16 cellular contexts compared by ENCODE assay signal in the genomic region with DNA sequence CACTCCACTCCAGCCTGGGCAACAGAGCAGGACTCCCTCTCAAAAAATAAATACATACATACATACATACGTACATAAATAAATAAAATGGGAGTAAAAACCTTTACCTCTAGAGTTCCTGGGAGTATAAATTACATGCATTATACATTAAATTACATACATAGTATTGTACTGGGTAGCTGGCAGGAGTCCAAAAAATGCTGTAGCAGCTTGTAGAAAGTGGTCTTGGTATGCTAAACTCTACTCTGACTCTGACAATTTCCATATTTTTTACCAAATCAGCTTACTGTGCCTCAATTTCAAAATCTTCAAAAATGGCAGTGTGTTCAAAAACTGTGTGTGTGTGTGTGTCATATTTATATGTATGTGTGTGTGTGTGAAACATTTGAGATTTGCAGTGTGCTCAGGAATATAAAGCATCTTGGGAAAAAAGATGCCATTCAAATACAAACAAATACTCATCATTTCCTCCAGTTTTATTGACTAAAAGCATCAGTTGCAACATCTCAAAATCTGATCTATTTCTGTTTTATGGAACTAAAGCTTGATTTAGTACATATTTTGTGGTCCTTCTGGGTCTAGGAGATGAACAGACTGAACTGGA.
DNase-seq lines count a peak whose midpoint lies in the region; ATAC-seq, FAIRE-seq and TF ChIP-seq lines count a peak whose summit lies in the region.
"Had no signal": no experiment of that assay in that cellular context is flagged by ENCODE, and none has a peak within 500 bp of the region (broad histone marks: within the 10 kb centered on the region; RNA-seq: fewer than 3 reads in every experiment).

No MANE protein-coding gene starts in this region.

- ATAC-seq in SK-N-SH treated with all-trans-retinoic acid at 6 μM for 48 hours: no peak
- ATAC-seq in HG03439 (IDR thresholded peaks at IDR 0.05; ENCODE audit: unreplicated experiment): no peak
- ATAC-seq in GM21528 (IDR thresholded peaks at IDR 0.05; ENCODE audit: low FRiP score, unreplicated experiment): no peak
- ATAC-seq: stimulated activated naive CD8-positive, alpha-beta T cell treated with anti-CD3 and anti-CD28 coated beads, Interleukin-15, Interleukin-2, amounts not matched to agents 100 U/mL and 50 U/mL, for 24 hours had no signal

- TF ChIP-seq RAD21 in SK-N-SH (IDR thresholded peaks at IDR 0.05; ENCODE audit: low read length): no peak

- TF ChIP-seq POLR2A in sigmoid colon (IDR thresholded peaks at IDR 0.05): no peak

- no peaks in the 10 kb centered on the region for H3K79me2 ChIP-seq in SK-N-SH (ENCODE audit: insufficient read depth)

- H3K27me3 ChIP-seq in SK-N-SH (ENCODE audit: insufficient read depth) (no peaks in the 10 kb centered on the region), sigmoid colon (no peaks in the 10 kb centered on the region)
- H3K27me3 ChIP-seq: colonic mucosa, esophagus muscularis mucosa had no signal

- H3K36me3 ChIP-seq in SK-N-SH (replicated peaks in 1 of 2; ENCODE audit: control insufficient read depth in 1 of 2, insufficient read depth in 2 of 2, low read length in 1 of 2) (no peaks in the 10 kb centered on the region), SK-N-MC (ENCODE audit: insufficient read depth, low read length) (no peaks in the 10 kb centered on the region), kidney (ENCODE audit: control insufficient read depth in 1 of 2, insufficient read depth in 2 of 2, low read length in 2 of 2) (no peaks in the 10 kb centered on the region), sigmoid colon (no peaks in the 10 kb centered on the region)
- H3K36me3 ChIP-seq: colonic mucosa, esophagus muscularis mucosa had no signal

- peaks cover 4% of the 10 kb centered on the region for H3F3A ChIP-seq in SK-N-SH (replicated peaks; ENCODE audit: insufficient read depth)

- 0 out of 2 replicates have a peak overlapping the region, but pooled peaks have one; percentile 11 for H3K9ac ChIP-seq in SK-N-SH
- no peak overlapping the region for H3K9ac ChIP-seq in SK-N-MC (ENCODE audit: insufficient read length)
- no peak overlapping the region for H3K9ac ChIP-seq in kidney (ENCODE audit: low read length in 2 of 2)

- CTCF ChIA-PET in SK-N-SH (lab: Yijun Ruan, JAX): interaction anchor here (0.6 to 1.4 kb wide), 3 partner anchors 96 to 151 kb away, joined by 3 to 5 read pairs (median 3); no protein-coding TSS in a partner anchor

- peak overlapping the region; percentile 68; the same call in 1 of the 2 replicates for H2AFZ ChIP-seq in SK-N-SH (ENCODE audit: low read depth)

- WGBS in SK-N-SH (ENCODE audit: low lambda C conversion rate): 32% methylated on average over 1 of the region's 1 CpG
- WGBS in sigmoid colon, 2 donors: 83 to 90% methylated on average over 1 of the region's 1 CpG

- peak; percentile 63 for FAIRE-seq in kidney (lab: Jason Lieb, UNC)

- H4K20me1 ChIP-seq in SK-N-SH (ENCODE audit: insufficient read depth): no peaks in the 10 kb centered on the region

- TF ChIP-seq EP300 in SK-N-SH (IDR thresholded peaks at IDR 0.05; ENCODE audit: borderline replicate concordance in 1 of 2, low read depth in 1 of 2, low read length in 1 of 2) (no peak), sigmoid colon (IDR thresholded peaks at IDR 0.05) (no peak)

- H3K9me3 ChIP-seq in SK-N-SH (no peaks in the 10 kb centered on the region), SK-N-MC (ENCODE audit: low read depth, low read length) (no peaks in the 10 kb centered on the region), kidney (ENCODE audit: control insufficient read depth in 1 of 2, low read length in 2 of 2) (no peaks in the 10 kb centered on the region), sigmoid colon (no peaks in the 10 kb centered on the region)
- H3K9me3 ChIP-seq: colonic mucosa, esophagus muscularis mucosa had no signal

- no peak for DNase-seq in SK-N-SH
- peak; percentile 71 for DNase-seq in SK-N-MC (ENCODE audit: low read depth, low spot score)
- no peak for DNase-seq in kidney
- DNase-seq in sigmoid colon: no peak
- DNase-seq in effector CD4-positive, alpha-beta T cell: no peak
- DNase-seq: activated CD4-positive, alpha-beta T cell treated with anti-CD3 and anti-CD28 coated beads, Interleukin-2, amount 50 U/mL, for 4 hours; colonic mucosa; DMS53; KG1; NCI-H187; occipital lobe; stimulated activated naive CD8-positive, alpha-beta T cell treated with anti-CD3 and anti-CD28 coated beads, Interleukin-15, Interleukin-2, amounts not matched to agents 100 U/mL and 50 U/mL, for 24 hours had no signal

- POLR2A ChIA-PET in SK-N-SH (lab: Yijun Ruan, JAX): no interaction called here

- TF ChIP-seq CTCF in SK-N-SH (IDR thresholded peaks at IDR 0.05): no peak
- no peak for TF ChIP-seq CTCF in kidney (IDR thresholded peaks at IDR 0.05; ENCODE audit: borderline replicate concordance, extremely low read depth, insufficient read depth)
- TF ChIP-seq CTCF in sigmoid colon (IDR thresholded peaks at IDR 0.05): no peak

- H3K4me3 ChIP-seq in SK-N-SH (ENCODE audit: low read depth in 2 of 2, low read length in 1 of 2) (no peak overlapping the region), SK-N-MC (no peak overlapping the region), kidney (ENCODE audit: low read length in 2 of 2) (no peak overlapping the region), sigmoid colon (no peak overlapping the region)
- H3K4me3 ChIP-seq: colonic mucosa, esophagus muscularis mucosa had no signal

- H3K9me2 ChIP-seq in SK-N-SH: no peaks in the 10 kb centered on the region

- intact Hi-C loops in kidney (cut with DNase I) (no loop called here), sigmoid colon (cut with DNase I) (no loop called here)

- H3K4me1 ChIP-seq in SK-N-SH (ENCODE audit: control insufficient read depth in 1 of 2, insufficient read depth in 2 of 2, low read depth in 1 of 2, low read length in 1 of 2) (peaks cover 5 to 13% of the 10 kb centered on the region in 2 experiments; a peak in 3 of 4 replicates), kidney (ENCODE audit: control insufficient read depth in 1 of 2, insufficient read depth in 1 of 2, low read depth in 1 of 2, low read length in 2 of 2) (peaks cover 13 to 17% of the 10 kb centered on the region in 2 donors), sigmoid colon (peaks cover 0 to 24% (median 8%) of the 10 kb centered on the region in 4 donors)

- H3K4me2 ChIP-seq in SK-N-SH: peak overlapping the region; percentile 22; the same call in 1 of the 2 replicates

- H3K27ac ChIP-seq in SK-N-SH (ENCODE audit: low read depth in 2 of 2, low read length in 1 of 2) (peak overlapping the region; percentile 23 to 58; a peak in 2 of 4 replicates), SK-N-MC (no peak overlapping the region), kidney (ENCODE audit: low read depth in 2 of 2, low read length in 2 of 2) (peak overlapping the region; percentile 36 to 40), sigmoid colon (peak overlapping the region in 2 of 4 donors; percentile 44 to 49)

TF ChIP-seq in SK-N-SH, 30 proteins besides CTCF, POLR2A, EP300 and RAD21 (continues in another document):
- TF ChIP-seq EZH2phosphoT487 (IDR thresholded peaks at IDR 0.05; ENCODE audit: borderline replicate concordance, low read depth): no peak
- no peak for TF ChIP-seq MEF2A (IDR thresholded peaks at IDR 0.05; ENCODE audit: borderline replicate concordance, low read depth)
- no peak for TF ChIP-seq JUND (IDR thresholded peaks at IDR 0.05)
- TF ChIP-seq, protein P1, sequence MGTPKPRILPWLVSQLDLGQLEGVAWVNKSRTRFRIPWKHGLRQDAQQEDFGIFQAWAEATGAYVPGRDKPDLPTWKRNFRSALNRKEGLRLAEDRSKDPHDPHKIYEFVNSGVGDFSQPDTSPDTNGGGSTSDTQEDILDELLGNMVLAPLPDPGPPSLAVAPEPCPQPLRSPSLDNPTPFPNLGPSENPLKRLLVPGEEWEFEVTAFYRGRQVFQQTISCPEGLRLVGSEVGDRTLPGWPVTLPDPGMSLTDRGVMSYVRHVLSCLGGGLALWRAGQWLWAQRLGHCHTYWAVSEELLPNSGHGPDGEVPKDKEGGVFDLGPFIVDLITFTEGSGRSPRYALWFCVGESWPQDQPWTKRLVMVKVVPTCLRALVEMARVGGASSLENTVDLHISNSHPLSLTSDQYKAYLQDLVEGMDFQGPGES (IDR thresholded peaks at IDR 0.05; ENCODE audit: low read depth, low read length): no peak
- no peak for TF ChIP-seq ELF1 (IDR thresholded peaks at IDR 0.05)
- TF ChIP-seq, protein P2, sequence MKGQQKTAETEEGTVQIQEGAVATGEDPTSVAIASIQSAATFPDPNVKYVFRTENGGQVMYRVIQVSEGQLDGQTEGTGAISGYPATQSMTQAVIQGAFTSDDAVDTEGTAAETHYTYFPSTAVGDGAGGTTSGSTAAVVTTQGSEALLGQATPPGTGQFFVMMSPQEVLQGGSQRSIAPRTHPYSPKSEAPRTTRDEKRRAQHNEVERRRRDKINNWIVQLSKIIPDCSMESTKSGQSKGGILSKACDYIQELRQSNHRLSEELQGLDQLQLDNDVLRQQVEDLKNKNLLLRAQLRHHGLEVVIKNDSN (IDR thresholded peaks at IDR 0.05; ENCODE audit: borderline replicate concordance, low read depth): no peak
- TF ChIP-seq RXRA (IDR thresholded peaks at IDR 0.05; ENCODE audit: borderline replicate concordance, low read depth): no peak

TF ChIP-seq in SK-N-SH treated with all-trans-retinoic acid at 6 μM for 48 hours, 23 proteins besides CTCF, POLR2A, EP300 and RAD21 (continues in another document):
- TF ChIP-seq, protein P3, sequence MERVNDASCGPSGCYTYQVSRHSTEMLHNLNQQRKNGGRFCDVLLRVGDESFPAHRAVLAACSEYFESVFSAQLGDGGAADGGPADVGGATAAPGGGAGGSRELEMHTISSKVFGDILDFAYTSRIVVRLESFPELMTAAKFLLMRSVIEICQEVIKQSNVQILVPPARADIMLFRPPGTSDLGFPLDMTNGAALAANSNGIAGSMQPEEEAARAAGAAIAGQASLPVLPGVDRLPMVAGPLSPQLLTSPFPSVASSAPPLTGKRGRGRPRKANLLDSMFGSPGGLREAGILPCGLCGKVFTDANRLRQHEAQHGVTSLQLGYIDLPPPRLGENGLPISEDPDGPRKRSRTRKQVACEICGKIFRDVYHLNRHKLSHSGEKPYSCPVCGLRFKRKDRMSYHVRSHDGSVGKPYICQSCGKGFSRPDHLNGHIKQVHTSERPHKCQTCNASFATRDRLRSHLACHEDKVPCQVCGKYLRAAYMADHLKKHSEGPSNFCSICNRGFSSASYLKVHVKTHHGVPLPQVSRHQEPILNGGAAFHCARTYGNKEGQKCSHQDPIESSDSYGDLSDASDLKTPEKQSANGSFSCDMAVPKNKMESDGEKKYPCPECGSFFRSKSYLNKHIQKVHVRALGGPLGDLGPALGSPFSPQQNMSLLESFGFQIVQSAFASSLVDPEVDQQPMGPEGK (CRISPR knock-in tag; IDR thresholded peaks at IDR 0.05; ENCODE audit: borderline replicate concordance): no peak
- TF ChIP-seq ZFP3 (CRISPR knock-in tag; IDR thresholded peaks at IDR 0.05) (no peak), GLIS3 (CRISPR knock-in tag; IDR thresholded peaks at IDR 0.05) (no peak), ZNF8 (CRISPR knock-in tag; IDR thresholded peaks at IDR 0.05) (no peak), ISL1 (CRISPR knock-in tag; IDR thresholded peaks at IDR 0.05) (no peak), RARB (CRISPR knock-in tag; IDR thresholded peaks at IDR 0.05) (no peak), OSR1 (CRISPR knock-in tag; IDR thresholded peaks at IDR 0.05) (no peak)
